In genomic region chr11:65873280-65874156, GRCh38 we compare ENCODE assay signal across 8 cellular contexts. TPM values are rescaled to one million over a fixed set of nuclear protein-coding genes. Genes with fewer than 3 reads are reported as not detected.
A peak's percentile ranks its signal among the peaks of the same experiment; 100 is the strongest.
DNase-seq lines count a peak whose midpoint lies in the region; ATAC-seq and TF ChIP-seq lines count a peak whose summit lies in the region.

No MANE protein-coding gene starts in this region.

- H3K4me3 ChIP-seq in BLaER1 (peak overlapping the region; percentile 64), liver (ENCODE audit: low read depth in 1 of 3, low read length in 3 of 3) (peak overlapping the region; percentile 4 to 41 (median 41))

- H3K4me2 ChIP-seq in BLaER1, result peak overlapping the region; percentile 92

- TF ChIP-seq RAD21 in liver (IDR thresholded peaks at IDR 0.05), result no peak

- H4K20me1 ChIP-seq in BLaER1, result peaks cover 35% of the 10 kb centered on the region

- H3K27ac ChIP-seq in BLaER1 (peak overlapping the region; percentile 42; the same call in 1 of the 2 replicates), liver (ENCODE audit: low read depth in 1 of 2, low read length in 2 of 2) (peak overlapping the region; percentile 55 to 61)

- DNase-seq in NCI-H748 treated with DMSO at 0.1 percent for 48 hours (lab: John Stamatoyannopoulos, UW) (peak; percentile 85), dedifferentiated amniotic fluid mesenchymal stem cell (ENCODE audit: extremely low spot score) (peak; percentile 92)
- peak; percentile 93 to 98 for DNase-seq in activated CD4-positive, alpha-beta T cell treated with anti-CD3 and anti-CD28 coated beads, Interleukin-2, amount 50 U/mL, for 24 hours (ENCODE audit: low read depth in 1 of 2, low spot score in 1 of 2)
- DNase-seq in stimulated activated CD4-positive, alpha-beta T cell treated with anti-CD3 and anti-CD28 coated beads, Interleukin-4, amount 100 ng/mL, for 4 hours, result peak; percentile 94 to 96

- H3K9ac ChIP-seq in BLaER1, result peak overlapping the region; percentile 56
- H3K9ac ChIP-seq in liver (ENCODE audit: low read depth in 1 of 2, low read length in 2 of 2), result peak overlapping the region in 1 of 2 donors; percentile 56

- WGBS in liver, result 8% methylated on average over 55 of the region's 55 CpGs

- ATAC-seq in GM19395 (IDR thresholded peaks at IDR 0.05; ENCODE audit: unreplicated experiment) (peak; percentile 64), HG03565 (IDR thresholded peaks at IDR 0.05; ENCODE audit: unreplicated experiment) (peak; percentile 74)

- H3K9me3 ChIP-seq in BLaER1, result no peaks in the 10 kb centered on the region
- no peaks in the 10 kb centered on the region for H3K9me3 ChIP-seq in liver (ENCODE audit: control insufficient read depth in 4 of 4, low read length in 3 of 4)

- TF ChIP-seq CTCF in liver (IDR thresholded peaks at IDR 0.05; ENCODE audit: low read depth, low read length, missing input control), result no peak

- H3K36me3 ChIP-seq in BLaER1 (peaks cover under 1% of the 10 kb centered on the region; the same call in 1 of the 2 replicates), liver (ENCODE audit: control insufficient read depth in 4 of 4, insufficient read depth in 3 of 4, low read depth in 1 of 4, low read length in 3 of 4) (no peaks in the 10 kb centered on the region)

- H3K4me1 ChIP-seq in BLaER1, result peaks cover 48% of the 10 kb centered on the region
- peaks cover 0 to 20% (median 6%) of the 10 kb centered on the region in 4 donors for H3K4me1 ChIP-seq in liver (ENCODE audit: control insufficient read depth in 4 of 4, insufficient read depth in 4 of 4, low read length in 3 of 4)

- H3K27me3 ChIP-seq in BLaER1, result peaks cover 32% of the 10 kb centered on the region
- H3K27me3 ChIP-seq in liver (ENCODE audit: control insufficient read depth in 4 of 4, insufficient read depth in 4 of 4, low read length in 3 of 4), result no peaks in the 10 kb centered on the region

TF ChIP-seq in liver, 16 proteins besides CTCF, POLR2A, EP300 and RAD21:
- TF ChIP-seq, protein P1, sequence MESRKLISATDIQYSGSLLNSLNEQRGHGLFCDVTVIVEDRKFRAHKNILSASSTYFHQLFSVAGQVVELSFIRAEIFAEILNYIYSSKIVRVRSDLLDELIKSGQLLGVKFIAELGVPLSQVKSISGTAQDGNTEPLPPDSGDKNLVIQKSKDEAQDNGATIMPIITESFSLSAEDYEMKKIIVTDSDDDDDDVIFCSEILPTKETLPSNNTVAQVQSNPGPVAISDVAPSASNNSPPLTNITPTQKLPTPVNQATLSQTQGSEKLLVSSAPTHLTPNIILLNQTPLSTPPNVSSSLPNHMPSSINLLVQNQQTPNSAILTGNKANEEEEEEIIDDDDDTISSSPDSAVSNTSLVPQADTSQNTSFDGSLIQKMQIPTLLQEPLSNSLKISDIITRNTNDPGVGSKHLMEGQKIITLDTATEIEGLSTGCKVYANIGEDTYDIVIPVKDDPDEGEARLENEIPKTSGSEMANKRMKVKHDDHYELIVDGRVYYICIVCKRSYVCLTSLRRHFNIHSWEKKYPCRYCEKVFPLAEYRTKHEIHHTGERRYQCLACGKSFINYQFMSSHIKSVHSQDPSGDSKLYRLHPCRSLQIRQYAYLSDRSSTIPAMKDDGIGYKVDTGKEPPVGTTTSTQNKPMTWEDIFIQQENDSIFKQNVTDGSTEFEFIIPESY (IDR thresholded peaks at IDR 0.05), result no peak
- no peak for TF ChIP-seq JUND (IDR thresholded peaks at IDR 0.05)
- no peak for TF ChIP-seq FOXA2 (IDR thresholded peaks at IDR 0.05)
- peak; percentile 18 for TF ChIP-seq REST (IDR thresholded peaks at IDR 0.05)
- TF ChIP-seq, protein P2, sequence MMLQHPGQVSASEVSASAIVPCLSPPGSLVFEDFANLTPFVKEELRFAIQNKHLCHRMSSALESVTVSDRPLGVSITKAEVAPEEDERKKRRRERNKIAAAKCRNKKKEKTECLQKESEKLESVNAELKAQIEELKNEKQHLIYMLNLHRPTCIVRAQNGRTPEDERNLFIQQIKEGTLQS (IDR thresholded peaks at IDR 0.05), result no peak
- peak in 1 of 2 donors; percentile 84 for TF ChIP-seq GABPA (IDR thresholded peaks at IDR 0.05 in 1 of 2, conservative IDR thresholded peaks at IDR 0.05 in 1 of 2)
- TF ChIP-seq EGR1 (IDR thresholded peaks at IDR 0.05; ENCODE audit: low read depth in 2 of 2), result peak; percentile 48 to 49
- TF ChIP-seq HNF4A (conservative IDR thresholded peaks at IDR 0.05), result no peak
- TF ChIP-seq FOXA1 (IDR thresholded peaks at IDR 0.05), result no peak
- TF ChIP-seq HNF4G (IDR thresholded peaks at IDR 0.05), result no peak
- TF ChIP-seq TAF1 (conservative IDR thresholded peaks at IDR 0.05), result no peak
- peak; percentile 52 for TF ChIP-seq NR2F2 (IDR thresholded peaks at IDR 0.05)
- peak; percentile 52 to 71 for TF ChIP-seq RXRA (IDR thresholded peaks at IDR 0.05)
- TF ChIP-seq SP1 (IDR thresholded peaks at IDR 0.05), result peak; percentile 86
- no peak for TF ChIP-seq MAX (IDR thresholded peaks at IDR 0.05)
- TF ChIP-seq YY1 (IDR thresholded peaks at IDR 0.05), result peak; percentile 33

RNA-seq across cellular contexts. Expression of gene EFEMP2, which starts 0.9 kb away (rescaled TPM):
- 1 to 10 TPM; 5.0 to 5.2 TPM for total RNA-seq in liver
- 10 to 100 TPM in 1 of 2 donors, 1 to 10 TPM in 1; 5.5 to 10.7 TPM for polyA plus RNA-seq in liver

RNA-seq across cellular contexts. Expression of gene CTSW, which starts 6.1 kb away (rescaled TPM):
- total RNA-seq in liver, result 1 to 10 TPM; 1.3 to 2.9 TPM
- 1 to 10 TPM; 2.0 to 2.2 TPM for polyA plus RNA-seq in liver

RNA-seq across cellular contexts. Expression of gene MUS81, which starts 13.3 kb away (rescaled TPM):
- total RNA-seq in liver, result 10 to 100 TPM; 20.2 to 24.7 TPM
- 10 to 100 TPM; 11.0 to 12.9 TPM for polyA plus RNA-seq in liver

RNA-seq across cellular contexts. Expression of gene FIBP, which starts 14.8 kb away (rescaled TPM):
- 10 to 100 TPM; 23.7 to 45.4 TPM for total RNA-seq in liver
- 10 to 100 TPM; 27.2 to 30.9 TPM for polyA plus RNA-seq in liver

RNA-seq across cellular contexts. Expression of gene CFL1, which starts 15.5 kb away (rescaled TPM):
- total RNA-seq in liver, result 100 to 1,000 TPM; 184 to 186 TPM
- polyA plus RNA-seq in liver, result 100 to 1,000 TPM; 377 to 498 TPM

Comparison
In these comparisons a context has a peak if more than half of its experiments do, and no peak if none do; other contexts are left out.
1. Peak in every context shown above with its lines: DNase-seq, ATAC-seq, H3K4me3 ChIP-seq and H3K27ac ChIP-seq.